Comparison of ENCODE assay signal across 19 cellular contexts in genomic region chr6:52365317-52365716, GRCh38. TPM values are rescaled to one million over a fixed set of nuclear protein-coding genes. Genes with fewer than 3 reads are reported as not detected.
A peak's percentile ranks its signal among the peaks of the same experiment; 100 is the strongest.
DNase-seq lines count a peak whose midpoint lies in the region; ATAC-seq and TF ChIP-seq lines count a peak whose summit lies in the region.
"Had no signal": no experiment of that assay in that cellular context is flagged by ENCODE, and none has a peak within 500 bp of the region (broad histone marks: within the 10 kb centered on the region; RNA-seq: fewer than 3 reads in every experiment).

No MANE protein-coding gene starts in this region.

- H3K79me2 ChIP-seq in hepatocyte (peaks cover 82% of the 10 kb centered on the region), trophoblast cell (ENCODE audit: control insufficient read depth, insufficient read depth, low read length, poor library complexity) (peaks cover 21% of the 10 kb centered on the region)

- no peak overlapping the region for H2BK120ac ChIP-seq in trophoblast cell (ENCODE audit: insufficient read depth, low read length, poor library complexity)

- H3K36me3 ChIP-seq in CD4-positive, CD25-positive, alpha-beta regulatory T cell (ENCODE audit: control insufficient read depth, insufficient read depth, low read length): peaks cover 21% of the 10 kb centered on the region
- H3K36me3 ChIP-seq in hepatocyte (replicated peaks; ENCODE audit: insufficient read depth, low read depth) (no peaks in the 10 kb centered on the region), trophoblast cell (ENCODE audit: control insufficient read depth in 1 of 2, insufficient read depth in 2 of 2, low read length in 2 of 2) (peaks cover 10 to 15% of the 10 kb centered on the region in 2 experiments)

- H3K27me3 Mint-ChIP-seq in CD4-positive, CD25-positive, alpha-beta regulatory T cell: no peaks in the 10 kb centered on the region
- no peaks in the 10 kb centered on the region for H3K27me3 Mint-ChIP-seq in T-cell
- H3K27me3 Mint-ChIP-seq in activated T-helper 1 cell treated with anti-CD3 and anti-CD28 coated beads, Interleukin-12 subunit alpha, Interleukin-12 subunit beta, Interleukin-2, Interleukin-4 antibody, amounts not matched to agents 30 ng/mL and 10 ng/mL and 1 ng/mL, durations not matched to agents 14 hours and 24 hours and 36 hours (ENCODE audit: insufficient read depth): peaks cover 7% of the 10 kb centered on the region
- H3K27me3 Mint-ChIP-seq: CD8-positive, alpha-beta memory T cell had no signal

- H4K8ac ChIP-seq in trophoblast cell (ENCODE audit: low read depth, low read length): no peak overlapping the region

- DNase-seq in CD4-positive, CD25-positive, alpha-beta regulatory T cell: no peak
- DNase-seq in T-cell (no peak), hepatocyte (ENCODE audit: low spot score) (no peak), trophoblast cell (no peak), sciatic nerve (ENCODE audit: low spot score) (no peak)
- DNase-seq in activated T-helper 1 cell treated with anti-CD3 and anti-CD28 coated beads, Interleukin-12 subunit alpha, Interleukin-12 subunit beta, Interleukin-2, Interleukin-4 antibody, amounts not matched to agents 30 ng/mL and 10 ng/mL and 1 ng/mL, durations not matched to agents 14 hours and 24 hours and 36 hours (ENCODE audit: low spot score): no peak
- DNase-seq: CD8-positive, alpha-beta memory T cell; DMS79; NCI-H1417 treated with DMSO at 0.1 percent for 48 hours; NCI-H1930; NCI-H226; NCI-H524; NCI-H82; OCI-M1; Right ventricle myocardium superior had no signal

- H3K9me3 Mint-ChIP-seq in CD4-positive, CD25-positive, alpha-beta regulatory T cell: no peaks in the 10 kb centered on the region
- H3K9me3 Mint-ChIP-seq in T-cell: no peaks in the 10 kb centered on the region
- H3K9me3 Mint-ChIP-seq in activated T-helper 1 cell treated with anti-CD3 and anti-CD28 coated beads, Interleukin-12 subunit alpha, Interleukin-12 subunit beta, Interleukin-2, Interleukin-4 antibody, amounts not matched to agents 30 ng/mL and 10 ng/mL and 1 ng/mL, durations not matched to agents 14 hours and 24 hours and 36 hours: no peaks in the 10 kb centered on the region
- H3K9me3 Mint-ChIP-seq: CD8-positive, alpha-beta memory T cell had no signal

- CTCF ChIA-PET in T-cell (lab: Charles Lee): interaction anchor here (0.6 to 2.6 kb wide), 5 partner anchors 9 to 79 kb away, joined by 3 to 10 read pairs (median 4); no protein-coding TSS in a partner anchor

- H4K12ac ChIP-seq in trophoblast cell (ENCODE audit: low read depth, low read length): no peak overlapping the region

- H3K9me3 ChIP-seq in CD4-positive, CD25-positive, alpha-beta regulatory T cell (ENCODE audit: control insufficient read depth in 2 of 2, low read length in 2 of 2): no peaks in the 10 kb centered on the region
- H3K9me3 ChIP-seq in hepatocyte (ENCODE audit: low read depth): no peaks in the 10 kb centered on the region
- H3K9me3 ChIP-seq in trophoblast cell (ENCODE audit: insufficient read depth, low read depth, low read length): no peaks in the 10 kb centered on the region
- H3K9me3 ChIP-seq: A549 had no signal

- H2AK5ac ChIP-seq in trophoblast cell (ENCODE audit: low read length): no peak overlapping the region

- no peak overlapping the region for H3K4ac ChIP-seq in trophoblast cell (ENCODE audit: low read depth, low read length)

- POLR2A ChIA-PET in T-cell (lab: Charles Lee): interaction anchor here in 1 of 2 donors (0.6 kb wide), 1 partner anchor 16 kb away, joined by 3 read pairs; no protein-coding TSS in a partner anchor

- intact Hi-C loops in sciatic nerve (cut with DNase I): no loop called here
- intact Hi-C loops in activated T-helper 1 cell treated with anti-CD3 and anti-CD28 coated beads, Interleukin-12 subunit alpha, Interleukin-12 subunit beta, Interleukin-2, Interleukin-4 antibody, amounts not matched to agents 30 ng/mL and 10 ng/mL and 1 ng/mL, durations not matched to agents 14 hours and 24 hours and 36 hours (cut with micrococcal nuclease): loop anchor here (10.0 kb wide), 1 partner anchor 1179 kb away; the partner anchor contains the start of gene GCLC

- no peak overlapping the region for H4K91ac ChIP-seq in trophoblast cell (ENCODE audit: low read depth, low read length)

- ATAC-seq in CD4-positive, CD25-positive, alpha-beta regulatory T cell (ENCODE audit: low read depth in 2 of 2): no peak
- ATAC-seq in T-cell (replicated peaks in 1 of 4): no peak
- no peak for ATAC-seq in HG03196 (IDR thresholded peaks at IDR 0.05; ENCODE audit: unreplicated experiment)
- no peak for ATAC-seq in sciatic nerve
- no peak for ATAC-seq in HG03571 (IDR thresholded peaks at IDR 0.05; ENCODE audit: unreplicated experiment)
- ATAC-seq: A549 had no signal

- H4K20me1 ChIP-seq in hepatocyte (ENCODE audit: insufficient read depth, poor library complexity, severe bottlenecking): no peaks in the 10 kb centered on the region

- peak overlapping the region in 1 of 3 donors; percentile 93 for H3K27ac Mint-ChIP-seq in CD4-positive, CD25-positive, alpha-beta regulatory T cell
- H3K27ac Mint-ChIP-seq in T-cell: peak overlapping the region; percentile 67 to 71
- H3K27ac Mint-ChIP-seq in activated T-helper 1 cell treated with anti-CD3 and anti-CD28 coated beads, Interleukin-12 subunit alpha, Interleukin-12 subunit beta, Interleukin-2, Interleukin-4 antibody, amounts not matched to agents 30 ng/mL and 10 ng/mL and 1 ng/mL, durations not matched to agents 14 hours and 24 hours and 36 hours: no peak overlapping the region

- peak overlapping the region in 3 of 4 donors; percentile 1 to 99 (median 63) for H3K4me3 Mint-ChIP-seq in CD4-positive, CD25-positive, alpha-beta regulatory T cell
- H3K4me3 Mint-ChIP-seq in T-cell: peak overlapping the region in 2 of 3 donors; percentile 55 to 97
- H3K4me3 Mint-ChIP-seq in activated T-helper 1 cell treated with anti-CD3 and anti-CD28 coated beads, Interleukin-12 subunit alpha, Interleukin-12 subunit beta, Interleukin-2, Interleukin-4 antibody, amounts not matched to agents 30 ng/mL and 10 ng/mL and 1 ng/mL, durations not matched to agents 14 hours and 24 hours and 36 hours: no peak overlapping the region

- H3K79me1 ChIP-seq in trophoblast cell (ENCODE audit: low read length): peaks cover 24% of the 10 kb centered on the region

- H3K4me2 ChIP-seq in hepatocyte (peak overlapping the region; percentile 90), trophoblast cell (ENCODE audit: low read length) (peak overlapping the region; percentile 15)
- H3K4me2 ChIP-seq: A549, KMS-11 had no signal

- H2BK12ac ChIP-seq in trophoblast cell (ENCODE audit: low read length): no peak overlapping the region

- H3K4me1 ChIP-seq in CD4-positive, CD25-positive, alpha-beta regulatory T cell (ENCODE audit: control insufficient read depth, insufficient read depth, low read length, poor library complexity, severe bottlenecking): peaks cover 36% of the 10 kb centered on the region
- peaks cover 15% of the 10 kb centered on the region for H3K4me1 ChIP-seq in hepatocyte (ENCODE audit: insufficient read depth)
- peaks cover 13 to 15% of the 10 kb centered on the region in 2 experiments for H3K4me1 ChIP-seq in trophoblast cell (ENCODE audit: control insufficient read depth in 1 of 2, insufficient read depth in 2 of 2, low read length in 2 of 2)

- H3K36me3 Mint-ChIP-seq in CD4-positive, CD25-positive, alpha-beta regulatory T cell: peaks cover 24% of the 10 kb centered on the region
- H3K36me3 Mint-ChIP-seq in T-cell: peaks cover 32% of the 10 kb centered on the region
- peaks cover 12% of the 10 kb centered on the region for H3K36me3 Mint-ChIP-seq in activated T-helper 1 cell treated with anti-CD3 and anti-CD28 coated beads, Interleukin-12 subunit alpha, Interleukin-12 subunit beta, Interleukin-2, Interleukin-4 antibody, amounts not matched to agents 30 ng/mL and 10 ng/mL and 1 ng/mL, durations not matched to agents 14 hours and 24 hours and 36 hours (ENCODE audit: low read depth)

- no peak overlapping the region for H3K27ac ChIP-seq in CD4-positive, CD25-positive, alpha-beta regulatory T cell (ENCODE audit: insufficient read depth, low read length, poor library complexity, severe bottlenecking)
- no peak overlapping the region for H3K27ac ChIP-seq in hepatocyte
- no peak overlapping the region for H3K27ac ChIP-seq in trophoblast cell (ENCODE audit: low read depth, low read length)
- H3K27ac ChIP-seq: A549, KMS-11 had no signal

- no peak overlapping the region for H3K9ac ChIP-seq in trophoblast cell (ENCODE audit: low read length)
- H3K9ac ChIP-seq: KMS-11 had no signal

- no peak for TF ChIP-seq CTCF in hepatocyte (IDR thresholded peaks at IDR 0.05; ENCODE audit: poor library complexity)

- no peak overlapping the region for H2AFZ ChIP-seq in hepatocyte
- no peak overlapping the region for H2AFZ ChIP-seq in trophoblast cell (ENCODE audit: insufficient read depth, low read length, poor library complexity)

- H3K18ac ChIP-seq in trophoblast cell (ENCODE audit: low read length): no peak overlapping the region

- no peaks in the 10 kb centered on the region for H3K27me3 ChIP-seq in CD4-positive, CD25-positive, alpha-beta regulatory T cell (ENCODE audit: control insufficient read depth, insufficient read depth, low read length)
- H3K27me3 ChIP-seq in hepatocyte (no peaks in the 10 kb centered on the region), trophoblast cell (ENCODE audit: insufficient read depth, low read length) (no peaks in the 10 kb centered on the region)

- no peak overlapping the region for H2BK5ac ChIP-seq in trophoblast cell (ENCODE audit: low read depth, low read length, poor library complexity)

- no peaks in the 10 kb centered on the region for H3K9me2 ChIP-seq in hepatocyte (replicated peaks; ENCODE audit: insufficient read depth)

- 96% methylated on average over 4 of the region's 4 CpGs for WGBS in hepatocyte (ENCODE audit: low lambda C conversion rate, missing lambda C conversion rate)
- no CpG with 5 or more reads among the region's 4 CpGs for WGBS in trophoblast cell (ENCODE audit: extremely low coverage, insufficient coverage, insufficient read length)

- no peak overlapping the region for H3K14ac ChIP-seq in trophoblast cell (ENCODE audit: low read length)

- H3K4me3 ChIP-seq in CD4-positive, CD25-positive, alpha-beta regulatory T cell (ENCODE audit: low read depth, low read length): no peak overlapping the region
- H3K4me3 ChIP-seq in hepatocyte: no peak overlapping the region
- no peak overlapping the region for H3K4me3 ChIP-seq in trophoblast cell (ENCODE audit: low read depth, low read length)
- H3K4me3 ChIP-seq: A549 had no signal

- no peak overlapping the region for H3K23ac ChIP-seq in trophoblast cell (ENCODE audit: low read length)

- peaks cover 25 to 77% (median 53%) of the 10 kb centered on the region in 4 donors for H3K4me1 Mint-ChIP-seq in CD4-positive, CD25-positive, alpha-beta regulatory T cell
- peaks cover 75 to 81% (median 78%) of the 10 kb centered on the region in 3 donors for H3K4me1 Mint-ChIP-seq in T-cell
- peaks cover 33% of the 10 kb centered on the region for H3K4me1 Mint-ChIP-seq in activated T-helper 1 cell treated with anti-CD3 and anti-CD28 coated beads, Interleukin-12 subunit alpha, Interleukin-12 subunit beta, Interleukin-2, Interleukin-4 antibody, amounts not matched to agents 30 ng/mL and 10 ng/mL and 1 ng/mL, durations not matched to agents 14 hours and 24 hours and 36 hours (ENCODE audit: low read depth)

RNA-seq across cellular contexts. Expression of gene PAQR8, which starts 3.4 kb away (rescaled TPM):
- 5.4 TPM for total RNA-seq in CD4-positive, CD25-positive, alpha-beta regulatory T cell
- polyA plus RNA-seq in CD4-positive, CD25-positive, alpha-beta regulatory T cell: 10 to 100 TPM in 3 of 4 donors, 1 to 10 TPM in 1; 8.6 to 18.5 (median 15.5) TPM
- total RNA-seq in T-cell: 10 to 100 TPM; 12.0 to 35.2 (median 30.2) TPM
- total RNA-seq in hepatocyte: 34.0 and 36.9 TPM in 2 replicates
- 20.3 and 20.8 TPM in 2 replicates for polyA plus RNA-seq in hepatocyte
- 141 and 153 TPM in 2 replicates for polyA plus RNA-seq in trophoblast cell (2013)
- total RNA-seq in sciatic nerve: 24.3 TPM
- total RNA-seq in activated T-helper 1 cell treated with anti-CD3 and anti-CD28 coated beads, Interleukin-12 subunit alpha, Interleukin-12 subunit beta, Interleukin-2, Interleukin-4 antibody, amounts not matched to agents 30 ng/mL and 10 ng/mL and 1 ng/mL, durations not matched to agents 14 hours and 24 hours and 36 hours: 2.5 and 2.8 TPM in 2 replicates

RNA-seq across cellular contexts. Expression of gene EFHC1, which starts 54.8 kb away (rescaled TPM):
- 4.4 TPM for total RNA-seq in CD4-positive, CD25-positive, alpha-beta regulatory T cell
- 1 to 10 TPM in 2 of 4 donors, under 1 TPM in 1, not detected in 1; 0.32 to 2.1 (median 2.1) TPM for polyA plus RNA-seq in CD4-positive, CD25-positive, alpha-beta regulatory T cell
- total RNA-seq in T-cell (1 to 10 TPM; 4.5 to 8.6 (median 6.2) TPM), hepatocyte (12.2 and 17.4 TPM in 2 replicates), sciatic nerve (38.7 TPM)
- 18.3 and 18.8 TPM in 2 replicates for polyA plus RNA-seq in hepatocyte
- polyA plus RNA-seq in trophoblast cell (2013): 6.3 and 7.2 TPM in 2 replicates
- 0.70 and 1.3 TPM in 2 replicates for total RNA-seq in activated T-helper 1 cell treated with anti-CD3 and anti-CD28 coated beads, Interleukin-12 subunit alpha, Interleukin-12 subunit beta, Interleukin-2, Interleukin-4 antibody, amounts not matched to agents 30 ng/mL and 10 ng/mL and 1 ng/mL, durations not matched to agents 14 hours and 24 hours and 36 hours
